Comparison of ENCODE assay signal across 20 cellular contexts in genomic region chr5:57193757-57194413, GRCh38. TPM values are rescaled to one million over a fixed set of nuclear protein-coding genes. Genes with fewer than 3 reads are reported as not detected.
A peak's percentile ranks its signal among the peaks of the same experiment; 100 is the strongest.
DNase-seq lines count a peak whose midpoint lies in the region; ATAC-seq and TF ChIP-seq lines count a peak whose summit lies in the region.
"Had no signal": no experiment of that assay in that cellular context is flagged by ENCODE, and none has a peak within 500 bp of the region (broad histone marks: within the 10 kb centered on the region; RNA-seq: fewer than 3 reads in every experiment).

No MANE protein-coding gene starts in this region.

- CTCF ChIA-PET in activated naive CD4-positive, alpha-beta T cell treated with anti-CD3 and anti-CD28 coated beads for 36 hours (lab: Charles Lee) = no interaction called here
- CTCF ChIA-PET in OCI-LY7 (lab: Charles Lee; ENCODE audit: unreplicated experiment) = no interaction called here

- H3K27me3 Mint-ChIP-seq in activated naive CD4-positive, alpha-beta T cell treated with anti-CD3 and anti-CD28 coated beads for 36 hours (ENCODE audit: low read depth) = no peaks in the 10 kb centered on the region
- no peaks in the 10 kb centered on the region for H3K27me3 Mint-ChIP-seq in activated naive CD8-positive, alpha-beta T cell treated with anti-CD3 and anti-CD28 coated beads, Interleukin-2, amount 50 U/mL, for 24 hours
- H3K27me3 Mint-ChIP-seq in stimulated activated naive CD8-positive, alpha-beta T cell treated with anti-CD3 and anti-CD28 coated beads, Interleukin-15, amount 100 ng/mL, for 72 hours = no peaks in the 10 kb centered on the region

- H3K4me3 ChIP-seq in OCI-LY7 (ENCODE audit: low read depth, low read length, poor library complexity, severe bottlenecking) = no peak overlapping the region
- H3K4me3 ChIP-seq: HAP-1, left lung, stomach, upper lobe of left lung had no signal

- H3K4me1 ChIP-seq in OCI-LY7 (ENCODE audit: insufficient read depth, low read length, poor library complexity, severe bottlenecking) = peaks cover 14% of the 10 kb centered on the region

- H3K36me3 Mint-ChIP-seq in activated naive CD4-positive, alpha-beta T cell treated with anti-CD3 and anti-CD28 coated beads for 36 hours (ENCODE audit: low read depth) = peaks cover 30% of the 10 kb centered on the region
- H3K36me3 Mint-ChIP-seq in activated naive CD8-positive, alpha-beta T cell treated with anti-CD3 and anti-CD28 coated beads, Interleukin-2, amount 50 U/mL, for 24 hours (ENCODE audit: low read depth) = peaks cover 30% of the 10 kb centered on the region

- TSS peak; percentile 26 for BruUV-seq in OCI-LY7 (replicated peaks; lab: Mats Ljungman, UMichigan)

- H2AFZ ChIP-seq in OCI-LY7 (ENCODE audit: low read length) = no peak overlapping the region

- no peak overlapping the region for H3K4me2 ChIP-seq in OCI-LY7 (ENCODE audit: low read length)

- intact Hi-C loops in activated naive CD4-positive, alpha-beta T cell treated with anti-CD3 and anti-CD28 coated beads for 36 hours (cut with micrococcal nuclease) = loop anchor here (1.0 kb wide), 1 partner anchor 21 kb away; no protein-coding TSS in a partner anchor
- intact Hi-C loops in OCI-LY7 (cut with micrococcal nuclease; ENCODE audit: unreplicated experiment) = no loop called here

- no peak overlapping the region for H3K4me3 Mint-ChIP-seq in activated naive CD4-positive, alpha-beta T cell treated with anti-CD3 and anti-CD28 coated beads for 36 hours
- peak overlapping the region; percentile 26 for H3K4me3 Mint-ChIP-seq in activated naive CD8-positive, alpha-beta T cell treated with anti-CD3 and anti-CD28 coated beads, Interleukin-2, amount 50 U/mL, for 24 hours
- H3K4me3 Mint-ChIP-seq in stimulated activated naive CD8-positive, alpha-beta T cell treated with anti-CD3 and anti-CD28 coated beads, Interleukin-15, amount 100 ng/mL, for 72 hours = peak overlapping the region; percentile 66 to 74

- H3K9me3 ChIP-seq in OCI-LY7 (ENCODE audit: low read length) = no peaks in the 10 kb centered on the region
- H3K9me3 ChIP-seq: HAP-1, left lung, stomach, upper lobe of left lung had no signal

- POLR2A ChIA-PET in OCI-LY7 (lab: Charles Lee) = no interaction called here

- peaks cover 80% of the 10 kb centered on the region for H3K4me1 Mint-ChIP-seq in activated naive CD4-positive, alpha-beta T cell treated with anti-CD3 and anti-CD28 coated beads for 36 hours (ENCODE audit: low read depth)
- peaks cover 71% of the 10 kb centered on the region for H3K4me1 Mint-ChIP-seq in activated naive CD8-positive, alpha-beta T cell treated with anti-CD3 and anti-CD28 coated beads, Interleukin-2, amount 50 U/mL, for 24 hours
- peaks cover 79% of the 10 kb centered on the region for H3K4me1 Mint-ChIP-seq in stimulated activated naive CD8-positive, alpha-beta T cell treated with anti-CD3 and anti-CD28 coated beads, Interleukin-15, amount 100 ng/mL, for 72 hours

- no peak for TF ChIP-seq CTCF in OCI-LY7 (conservative IDR thresholded peaks at IDR 0.05; ENCODE audit: low read length)

- H3K36me3 ChIP-seq in OCI-LY7 (ENCODE audit: insufficient read depth, low read length) = peaks cover 93% of the 10 kb centered on the region

- peak; percentile 78 for ATAC-seq in activated naive CD8-positive, alpha-beta T cell treated with anti-CD3 and anti-CD28 coated beads, Interleukin-2, amount 50 U/mL, for 24 hours
- peak; percentile 99 for ATAC-seq in stimulated activated naive CD8-positive, alpha-beta T cell treated with anti-CD3 and anti-CD28 coated beads, Interleukin-15, amount 100 ng/mL, for 72 hours
- no peak for ATAC-seq in GM21723 (IDR thresholded peaks at IDR 0.05; ENCODE audit: unreplicated experiment)
- ATAC-seq: left lung, right cardiac atrium, Right ventricle myocardium inferior had no signal

- peaks cover 100% of the 10 kb centered on the region for H3K79me2 ChIP-seq in OCI-LY7 (ENCODE audit: insufficient read depth, low read depth, low read length)

- H3K9me2 ChIP-seq in OCI-LY7 (ENCODE audit: insufficient read depth, low read length) = no peaks in the 10 kb centered on the region

- no peak overlapping the region for H3K27ac ChIP-seq in OCI-LY7 (ENCODE audit: low read depth, low read length, poor library complexity, severe bottlenecking)
- H3K27ac ChIP-seq: left lung, stomach, upper lobe of left lung had no signal

- H3K27ac Mint-ChIP-seq in activated naive CD4-positive, alpha-beta T cell treated with anti-CD3 and anti-CD28 coated beads for 36 hours = peak overlapping the region; percentile 68
- peak overlapping the region; percentile 62 for H3K27ac Mint-ChIP-seq in activated naive CD8-positive, alpha-beta T cell treated with anti-CD3 and anti-CD28 coated beads, Interleukin-2, amount 50 U/mL, for 24 hours
- H3K27ac Mint-ChIP-seq in stimulated activated naive CD8-positive, alpha-beta T cell treated with anti-CD3 and anti-CD28 coated beads, Interleukin-15, amount 100 ng/mL, for 72 hours = peak overlapping the region; percentile 64 to 87

- no peaks in the 10 kb centered on the region for H3K9me3 Mint-ChIP-seq in activated naive CD4-positive, alpha-beta T cell treated with anti-CD3 and anti-CD28 coated beads for 36 hours
- H3K9me3 Mint-ChIP-seq in activated naive CD8-positive, alpha-beta T cell treated with anti-CD3 and anti-CD28 coated beads, Interleukin-2, amount 50 U/mL, for 24 hours = no peaks in the 10 kb centered on the region
- no peaks in the 10 kb centered on the region for H3K9me3 Mint-ChIP-seq in stimulated activated naive CD8-positive, alpha-beta T cell treated with anti-CD3 and anti-CD28 coated beads, Interleukin-15, amount 100 ng/mL, for 72 hours

- peaks cover 50% of the 10 kb centered on the region for H4K20me1 ChIP-seq in OCI-LY7 (ENCODE audit: insufficient read depth, low read length)

- no peak for DNase-seq in activated naive CD4-positive, alpha-beta T cell treated with anti-CD3 and anti-CD28 coated beads for 36 hours
- no peak for DNase-seq in activated naive CD4-positive, alpha-beta T cell (lab: John Stamatoyannopoulos, UW)
- DNase-seq in OCI-LY7 (ENCODE audit: low spot score) (no peak), T1000 (lab: John Stamatoyannopoulos, UW) (no peak), pons (ENCODE audit: low spot score) (no peak)
- DNase-seq in activated naive CD8-positive, alpha-beta T cell treated with anti-CD3 and anti-CD28 coated beads, Interleukin-2, amount 50 U/mL, for 24 hours = no peak
- no peak for DNase-seq in stimulated activated naive CD8-positive, alpha-beta T cell treated with anti-CD3 and anti-CD28 coated beads, Interleukin-15, amount 100 ng/mL, for 72 hours
- DNase-seq: DMS79 treated with DMSO at 0.1 percent for 48 hours, glutamatergic neuron, Karpas-422, left lung, NCI-H1092, NCI-H2029 treated with DMSO at 0.1 percent for 48 hours, NCI-H510A, right cardiac atrium, stomach, upper lobe of left lung had no signal

RNA-seq across cellular contexts. Expression of gene GPBP1, which starts 20.0 kb away (rescaled TPM):
- total RNA-seq in activated naive CD4-positive, alpha-beta T cell treated with anti-CD3 and anti-CD28 coated beads for 36 hours = 10 to 100 TPM; 91.5 to 91.9 TPM
- total RNA-seq in OCI-LY7 (2014; rRNA removed; shearing (Covaris generic)) = 77.0 and 96.6 TPM in 2 replicates
- 99.2 and 109 TPM in 2 replicates for total RNA-seq in OCI-LY7 (2022)
